In the genomic region with DNA sequence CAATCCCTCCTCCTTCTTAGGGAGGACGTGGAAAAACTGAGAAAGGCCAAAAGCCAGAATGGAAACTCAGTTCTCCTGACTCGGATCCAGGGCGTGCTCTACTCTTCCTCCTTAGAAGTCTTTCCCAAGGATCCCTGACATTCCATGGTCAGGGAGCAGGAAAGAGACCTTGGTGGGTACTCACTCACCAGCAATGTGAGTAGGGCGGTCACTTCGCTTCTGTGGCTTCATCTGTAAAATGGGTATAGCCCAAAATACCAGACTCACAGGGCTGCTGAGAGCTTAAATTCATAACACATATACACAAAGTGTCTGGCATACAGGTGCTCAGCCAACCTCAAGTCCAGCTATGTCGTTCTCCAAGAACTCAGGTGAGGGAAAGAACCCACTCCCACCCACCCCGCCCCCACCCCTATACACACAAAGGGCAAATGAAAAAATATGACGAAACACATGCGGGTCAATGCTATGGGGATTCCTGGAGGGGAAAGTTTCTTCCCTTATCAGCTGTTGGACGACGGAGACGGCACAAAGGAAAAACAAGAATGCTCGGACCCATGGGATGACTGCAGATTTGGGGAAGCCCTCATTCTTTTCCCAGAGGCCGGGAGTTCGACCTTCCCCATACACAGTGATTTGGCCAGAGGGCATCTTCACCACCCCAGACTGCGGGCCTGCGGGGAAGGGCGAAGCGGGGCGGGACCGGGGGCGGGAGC, we compare ENCODE assay signal across 1 cellular context.
TF ChIP-seq lines count a peak whose summit lies in the region.

No MANE protein-coding gene starts in this region.

TF ChIP-seq in H1, 55 proteins besides CTCF, POLR2A, EP300 and RAD21:
- TF ChIP-seq FOSL1 (IDR thresholded peaks at IDR 0.05; ENCODE audit: insufficient read depth, low read depth, low read length) = no peak
- no peak for TF ChIP-seq CHD1 (IDR thresholded peaks at IDR 0.05; ENCODE audit: low read depth, low read length)
- TF ChIP-seq, protein P1, sequence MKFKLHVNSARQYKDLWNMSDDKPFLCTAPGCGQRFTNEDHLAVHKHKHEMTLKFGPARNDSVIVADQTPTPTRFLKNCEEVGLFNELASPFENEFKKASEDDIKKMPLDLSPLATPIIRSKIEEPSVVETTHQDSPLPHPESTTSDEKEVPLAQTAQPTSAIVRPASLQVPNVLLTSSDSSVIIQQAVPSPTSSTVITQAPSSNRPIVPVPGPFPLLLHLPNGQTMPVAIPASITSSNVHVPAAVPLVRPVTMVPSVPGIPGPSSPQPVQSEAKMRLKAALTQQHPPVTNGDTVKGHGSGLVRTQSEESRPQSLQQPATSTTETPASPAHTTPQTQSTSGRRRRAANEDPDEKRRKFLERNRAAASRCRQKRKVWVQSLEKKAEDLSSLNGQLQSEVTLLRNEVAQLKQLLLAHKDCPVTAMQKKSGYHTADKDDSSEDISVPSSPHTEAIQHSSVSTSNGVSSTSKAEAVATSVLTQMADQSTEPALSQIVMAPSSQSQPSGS (IDR thresholded peaks at IDR 0.05; ENCODE audit: low read length) = no peak
- no peak for TF ChIP-seq SUZ12 (IDR thresholded peaks at IDR 0.05; ENCODE audit: low read length)
- TF ChIP-seq HDAC2 (IDR thresholded peaks at IDR 0.05; ENCODE audit: borderline replicate concordance in 1 of 2, low read depth in 2 of 2, low read length in 2 of 2) = no peak
- TF ChIP-seq ASH2L (IDR thresholded peaks at IDR 0.05; ENCODE audit: low read length) = no peak
- no peak for TF ChIP-seq CREB1 (IDR thresholded peaks at IDR 0.05)
